14 cellular contexts compared by ENCODE assay signal in the genomic region with DNA sequence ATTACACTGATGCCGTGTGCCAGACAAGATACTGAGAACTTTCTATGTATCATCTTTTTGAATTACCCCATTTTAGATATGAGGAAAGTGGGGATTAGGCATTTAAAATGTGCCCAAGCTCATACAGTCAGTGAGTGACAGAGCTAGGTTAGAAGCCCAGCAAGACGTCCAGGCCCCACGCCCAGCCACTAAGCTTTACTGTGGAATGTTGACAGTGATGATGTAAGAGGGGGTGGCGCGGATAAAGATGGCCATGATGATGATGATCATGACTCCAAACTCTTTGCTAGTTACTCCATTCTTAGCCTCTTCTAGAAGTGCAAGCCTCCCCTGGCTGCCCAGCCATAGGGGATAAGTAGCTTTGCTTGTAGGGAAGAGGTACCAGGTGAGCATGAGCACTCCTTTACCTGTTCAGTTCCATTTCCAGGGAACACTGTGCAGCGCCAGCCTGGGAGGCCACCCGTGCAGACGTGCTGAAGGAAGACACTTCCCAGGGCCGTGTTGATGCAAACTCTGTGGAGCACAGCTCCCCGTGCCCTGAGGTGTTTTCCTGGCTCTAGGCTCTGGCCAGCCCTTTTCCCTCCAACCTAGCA.
DNase-seq lines count a peak whose midpoint lies in the region; ATAC-seq and TF ChIP-seq lines count a peak whose summit lies in the region.
"Had no signal": no experiment of that assay in that cellular context is flagged by ENCODE, and none has a peak within 500 bp of the region (broad histone marks: within the 10 kb centered on the region; RNA-seq: fewer than 3 reads in every experiment).

No MANE protein-coding gene starts in this region.

- WGBS in body of pancreas, 2 donors, result 73 to 75% methylated on average over 10 of the region's 10 CpGs
- WGBS in mesendoderm (ENCODE audit: extremely low coverage, insufficient coverage, low lambda C conversion rate), result no CpG with 5 or more reads among the region's 10 CpGs

- no peak overlapping the region for H3K4me2 ChIP-seq in mesendoderm (ENCODE audit: low read length)
- H3K4me2 ChIP-seq: SK-N-SH had no signal

- no peak overlapping the region for H2AK5ac ChIP-seq in mesendoderm (ENCODE audit: low read length)

- DNase-seq in HEK293T (ENCODE audit: extremely low spot score) (no peak), body of pancreas (no peak), mesendoderm (no peak), upper lobe of right lung (no peak), RKO (ENCODE audit: low spot score) (no peak)
- no peak for DNase-seq in activated naive CD4-positive, alpha-beta T cell treated with anti-CD3 and anti-CD28 coated beads, Interleukin-2, amount 50 U/mL, for 16 hours
- DNase-seq: BE2C; CD4-positive, alpha-beta T cell; HCEC 1CT; KBM-7; NCI-H2171; NCI-H446; SK-N-SH had no signal

- no peaks in the 10 kb centered on the region for H3K79me1 ChIP-seq in mesendoderm (ENCODE audit: low read length)

- H3K56ac ChIP-seq in mesendoderm (ENCODE audit: low read length), result no peak overlapping the region

- no peak overlapping the region for H3K18ac ChIP-seq in mesendoderm (ENCODE audit: low read length)

- no peak overlapping the region for H3K9ac ChIP-seq in mesendoderm (ENCODE audit: low read length)
- H3K9ac ChIP-seq: SK-N-SH had no signal

- intact Hi-C loops in body of pancreas (cut with DNase I) (no loop called here), upper lobe of right lung (cut with DNase I) (no loop called here)

- H4K5ac ChIP-seq in mesendoderm (ENCODE audit: low read length), result no peak overlapping the region

- CTCF ChIA-PET in HEK293T (lab: Yijun Ruan, JAX), result interaction anchor here (0.5 to 1.8 kb wide), 4 partner anchors 9 to 426 kb away, joined by 3 to 4 read pairs (median 3); no protein-coding TSS in a partner anchor

- no peak for TF ChIP-seq POLR2A in body of pancreas (IDR thresholded peaks at IDR 0.05)

- no peaks in the 10 kb centered on the region for H3K79me2 ChIP-seq in mesendoderm (ENCODE audit: control insufficient read depth, insufficient read depth, low read length)

- no peak for TF ChIP-seq CTCF in body of pancreas (IDR thresholded peaks at IDR 0.05)
- no peak for TF ChIP-seq CTCF in upper lobe of right lung (IDR thresholded peaks at IDR 0.05)

- no peak overlapping the region for H3K23ac ChIP-seq in mesendoderm (ENCODE audit: low read length)

- H3K9me3 ChIP-seq in body of pancreas, result no peaks in the 10 kb centered on the region
- H3K9me3 ChIP-seq in upper lobe of right lung, result no peaks in the 10 kb centered on the region
- H3K9me3 ChIP-seq: BE2C, SK-N-SH had no signal

- H3K4me1 ChIP-seq in body of pancreas (peaks cover 45% of the 10 kb centered on the region), mesendoderm (ENCODE audit: control insufficient read depth, low read depth, low read length) (no peaks in the 10 kb centered on the region), upper lobe of right lung (no peaks in the 10 kb centered on the region)
- H3K4me1 ChIP-seq: BE2C had no signal

- H3K27ac ChIP-seq in body of pancreas (peak overlapping the region; percentile 78 to 88 (median 86)), mesendoderm (ENCODE audit: low read depth, low read length) (no peak overlapping the region), upper lobe of right lung (no peak overlapping the region)

- H2BK120ac ChIP-seq in mesendoderm (ENCODE audit: low read depth, low read length), result no peak overlapping the region

- H2BK5ac ChIP-seq in mesendoderm (ENCODE audit: low read length), result peak overlapping the region; percentile 24

- H3K4ac ChIP-seq in mesendoderm (ENCODE audit: low read depth, low read length), result no peak overlapping the region

- H3K4me3 ChIP-seq in body of pancreas (no peak overlapping the region), mesendoderm (ENCODE audit: low read length) (no peak overlapping the region), upper lobe of right lung (no peak overlapping the region)

- no peak for ATAC-seq in body of pancreas
- peak; percentile 2 for ATAC-seq in upper lobe of right lung
- ATAC-seq in GM21723 (IDR thresholded peaks at IDR 0.05; ENCODE audit: unreplicated experiment), result no peak

- no peaks in the 10 kb centered on the region for H3K27me3 ChIP-seq in body of pancreas
- no peaks in the 10 kb centered on the region for H3K27me3 ChIP-seq in mesendoderm (ENCODE audit: insufficient read depth, low read length, poor library complexity)
- no peaks in the 10 kb centered on the region for H3K27me3 ChIP-seq in upper lobe of right lung
- H3K27me3 ChIP-seq: BE2C had no signal

- no peak overlapping the region for H4K8ac ChIP-seq in mesendoderm (ENCODE audit: low read depth, low read length)

- H3K36me3 ChIP-seq in body of pancreas (replicated peaks in 1 of 2; ENCODE audit: insufficient read depth in 1 of 2, low read depth in 2 of 2), result no peaks in the 10 kb centered on the region
- H3K36me3 ChIP-seq in mesendoderm (ENCODE audit: control insufficient read depth, insufficient read depth, low read length), result no peaks in the 10 kb centered on the region
- H3K36me3 ChIP-seq in upper lobe of right lung, result no peaks in the 10 kb centered on the region
- H3K36me3 ChIP-seq: BE2C had no signal

- no peak overlapping the region for H2BK15ac ChIP-seq in mesendoderm (replicated peaks; ENCODE audit: low read depth)

- POLR2A ChIA-PET in HEK293T (lab: Yijun Ruan, JAX), result interaction anchor here (1.2 kb wide), 1 partner anchor 65 kb away, joined by 3 read pairs; no protein-coding TSS in a partner anchor

TF ChIP-seq in HEK293T, 16 proteins besides CTCF, POLR2A, EP300 and RAD21:
- TF ChIP-seq, protein P1, sequence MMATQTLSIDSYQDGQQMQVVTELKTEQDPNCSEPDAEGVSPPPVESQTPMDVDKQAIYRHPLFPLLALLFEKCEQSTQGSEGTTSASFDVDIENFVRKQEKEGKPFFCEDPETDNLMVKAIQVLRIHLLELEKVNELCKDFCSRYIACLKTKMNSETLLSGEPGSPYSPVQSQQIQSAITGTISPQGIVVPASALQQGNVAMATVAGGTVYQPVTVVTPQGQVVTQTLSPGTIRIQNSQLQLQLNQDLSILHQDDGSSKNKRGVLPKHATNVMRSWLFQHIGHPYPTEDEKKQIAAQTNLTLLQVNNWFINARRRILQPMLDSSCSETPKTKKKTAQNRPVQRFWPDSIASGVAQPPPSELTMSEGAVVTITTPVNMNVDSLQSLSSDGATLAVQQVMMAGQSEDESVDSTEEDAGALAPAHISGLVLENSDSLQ (IDR thresholded peaks at IDR 0.05), result 0 out of 2 replicates have a peak, but pooled peaks have one; percentile 18
- no peak for TF ChIP-seq LEF1 (IDR thresholded peaks at IDR 0.05; ENCODE audit: borderline replicate concordance)

Comparison
In these comparisons a context has a peak if more than half of its experiments do, and no peak if none do; other contexts are left out.
1. H3K27ac ChIP-seq: peak in body of pancreas (4 of 4); none in mesendoderm (single experiment) and upper lobe of right lung (single experiment).